ENCODE assay signal across 29 cellular contexts in the genomic region with DNA sequence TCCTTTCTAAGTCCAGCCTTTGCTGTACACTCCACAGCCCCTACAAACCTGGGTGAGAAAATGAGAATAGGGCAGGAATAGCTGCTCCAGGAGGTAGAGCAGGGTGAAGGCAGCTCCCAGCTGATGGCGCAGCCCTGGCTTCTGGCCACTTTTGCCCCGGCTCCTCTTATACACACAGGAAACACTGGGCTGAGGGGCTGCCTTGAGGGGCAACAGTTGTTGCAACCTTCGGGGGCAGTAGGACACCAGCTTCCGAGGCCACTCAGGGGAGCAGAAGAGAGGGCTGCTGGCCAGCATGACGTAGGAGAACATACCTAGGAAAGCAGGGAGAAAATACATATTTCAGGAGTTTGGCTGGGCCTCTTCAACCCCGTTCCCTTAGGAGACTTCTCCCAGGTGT.
"Had no signal": no experiment of that assay in that cellular context is flagged by ENCODE, and none has a peak within 500 bp of the region (broad histone marks: within the 10 kb centered on the region; RNA-seq: fewer than 3 reads in every experiment).

No MANE protein-coding gene starts in this region.

- H3K4me3 Mint-ChIP-seq: dendritic cell treated with granulocyte-macrophage colony-stimulating factor and Interleukin-4, amounts not matched to agents 40 ng/mL and 50 ng/mL, for 4 days; effector memory CD8-positive, alpha-beta T cell; endodermal cell had no signal

- H3K27ac Mint-ChIP-seq: dendritic cell treated with granulocyte-macrophage colony-stimulating factor and Interleukin-4, amounts not matched to agents 40 ng/mL and 50 ng/mL, for 4 days; effector memory CD8-positive, alpha-beta T cell had no signal

- H3K9me3 Mint-ChIP-seq: dendritic cell treated with granulocyte-macrophage colony-stimulating factor and Interleukin-4, amounts not matched to agents 40 ng/mL and 50 ng/mL, for 4 days; effector memory CD8-positive, alpha-beta T cell; endodermal cell had no signal

- DNase-seq: colonic mucosa; cortex of kidney; dermis blood vessel endothelial cell; dorsolateral prefrontal cortex; effector CD4-positive, alpha-beta T cell; effector CD8-positive, alpha-beta T cell; effector memory CD4-positive, alpha-beta T cell; effector memory CD8-positive, alpha-beta T cell; endodermal cell; erythroblast; esophagus squamous epithelium; foreskin fibroblast; foreskin keratinocyte; foreskin melanocyte; gastrocnemius medialis; glutamatergic neuron; head of caudate nucleus; heart left ventricle; heart right ventricle had no signal

- H3K9me3 ChIP-seq: colonic mucosa, esophagus muscularis mucosa, esophagus squamous epithelium, gastrocnemius medialis, gastroesophageal sphincter, heart left ventricle, heart right ventricle had no signal

- H3K4me3 ChIP-seq: colonic mucosa, coronary artery, dorsolateral prefrontal cortex, esophagus muscularis mucosa, esophagus squamous epithelium, gastrocnemius medialis, gastroesophageal sphincter, heart left ventricle, heart right ventricle had no signal

- H3K27ac ChIP-seq: colonic mucosa, coronary artery, epithelial cell of prostate, esophagus muscularis mucosa, foreskin keratinocyte, gastroesophageal sphincter, heart left ventricle, heart right ventricle had no signal

- FAIRE-seq: colon, endometrium, endothelial cell of umbilical vein, frontal cortex had no signal

- ATAC-seq: effector memory CD8-positive, alpha-beta T cell; esophagus mucosa; foreskin keratinocyte; gastrocnemius medialis; gastroesophageal sphincter; heart left ventricle had no signal

- H3K27me3 Mint-ChIP-seq: dendritic cell treated with granulocyte-macrophage colony-stimulating factor and Interleukin-4, amounts not matched to agents 40 ng/mL and 50 ng/mL, for 4 days; effector memory CD8-positive, alpha-beta T cell had no signal

- H3K4me1 ChIP-seq: colonic mucosa, foreskin keratinocyte had no signal

- H3K27me3 ChIP-seq: colonic mucosa, dorsolateral prefrontal cortex, esophagus muscularis mucosa, esophagus squamous epithelium, foreskin keratinocyte, gastrocnemius medialis, gastroesophageal sphincter, heart left ventricle, heart right ventricle had no signal
